ENCODE assay signal across 1 cellular context in the genomic region with DNA sequence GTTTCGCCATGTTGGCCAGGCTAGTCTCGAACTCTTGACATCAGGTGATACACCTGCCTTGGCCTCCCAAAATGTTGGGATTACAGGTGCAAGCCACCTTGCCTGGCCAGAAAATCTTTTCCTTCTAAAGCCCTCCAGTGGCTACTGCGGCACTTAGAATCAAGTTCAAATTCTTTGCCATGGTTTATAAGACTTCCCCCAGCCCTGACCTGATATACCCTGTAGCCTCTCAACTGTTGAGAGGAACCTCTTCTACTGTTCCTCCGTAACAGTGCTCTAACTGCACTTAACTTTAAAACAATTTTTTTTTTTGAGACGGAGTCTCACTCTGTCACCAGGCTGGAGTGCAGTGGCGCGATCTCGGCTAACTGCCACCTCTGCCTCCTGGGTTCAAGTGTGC.
TF ChIP-seq lines count a peak whose summit lies in the region.

No MANE protein-coding gene starts in this region.

TF ChIP-seq in GM12878, 131 proteins besides CTCF, POLR2A, EP300 and RAD21 (continued from another document):
- TF ChIP-seq, protein P1, sequence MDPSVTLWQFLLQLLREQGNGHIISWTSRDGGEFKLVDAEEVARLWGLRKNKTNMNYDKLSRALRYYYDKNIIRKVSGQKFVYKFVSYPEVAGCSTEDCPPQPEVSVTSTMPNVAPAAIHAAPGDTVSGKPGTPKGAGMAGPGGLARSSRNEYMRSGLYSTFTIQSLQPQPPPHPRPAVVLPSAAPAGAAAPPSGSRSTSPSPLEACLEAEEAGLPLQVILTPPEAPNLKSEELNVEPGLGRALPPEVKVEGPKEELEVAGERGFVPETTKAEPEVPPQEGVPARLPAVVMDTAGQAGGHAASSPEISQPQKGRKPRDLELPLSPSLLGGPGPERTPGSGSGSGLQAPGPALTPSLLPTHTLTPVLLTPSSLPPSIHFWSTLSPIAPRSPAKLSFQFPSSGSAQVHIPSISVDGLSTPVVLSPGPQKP (IDR thresholded peaks at IDR 0.05; ENCODE audit: low read depth, low read length) = no peak
- TF ChIP-seq, protein P2, sequence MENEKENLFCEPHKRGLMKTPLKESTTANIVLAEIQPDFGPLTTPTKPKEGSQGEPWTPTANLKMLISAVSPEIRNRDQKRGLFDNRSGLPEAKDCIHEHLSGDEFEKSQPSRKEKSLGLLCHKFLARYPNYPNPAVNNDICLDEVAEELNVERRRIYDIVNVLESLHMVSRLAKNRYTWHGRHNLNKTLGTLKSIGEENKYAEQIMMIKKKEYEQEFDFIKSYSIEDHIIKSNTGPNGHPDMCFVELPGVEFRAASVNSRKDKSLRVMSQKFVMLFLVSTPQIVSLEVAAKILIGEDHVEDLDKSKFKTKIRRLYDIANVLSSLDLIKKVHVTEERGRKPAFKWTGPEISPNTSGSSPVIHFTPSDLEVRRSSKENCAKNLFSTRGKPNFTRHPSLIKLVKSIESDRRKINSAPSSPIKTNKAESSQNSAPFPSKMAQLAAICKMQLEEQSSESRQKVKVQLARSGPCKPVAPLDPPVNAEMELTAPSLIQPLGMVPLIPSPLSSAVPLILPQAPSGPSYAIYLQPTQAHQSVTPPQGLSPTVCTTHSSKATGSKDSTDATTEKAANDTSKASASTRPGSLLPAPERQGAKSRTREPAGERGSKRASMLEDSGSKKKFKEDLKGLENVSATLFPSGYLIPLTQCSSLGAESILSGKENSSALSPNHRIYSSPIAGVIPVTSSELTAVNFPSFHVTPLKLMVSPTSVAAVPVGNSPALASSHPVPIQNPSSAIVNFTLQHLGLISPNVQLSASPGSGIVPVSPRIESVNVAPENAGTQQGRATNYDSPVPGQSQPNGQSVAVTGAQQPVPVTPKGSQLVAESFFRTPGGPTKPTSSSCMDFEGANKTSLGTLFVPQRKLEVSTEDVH (IDR thresholded peaks at IDR 0.05; ENCODE audit: low read depth, partially characterized antibody) = no peak
- TF ChIP-seq PAX8 (IDR thresholded peaks at IDR 0.05) = no peak
- no peak for TF ChIP-seq RB1 (IDR thresholded peaks at IDR 0.05; ENCODE audit: borderline replicate concordance)
- TF ChIP-seq ETV6 (conservative IDR thresholded peaks at IDR 0.05 in 1 of 2, IDR thresholded peaks at IDR 0.05 in 1 of 2; ENCODE audit: borderline replicate concordance in 1 of 2, low read depth in 1 of 2) = no peak
- TF ChIP-seq KLF5 (IDR thresholded peaks at IDR 0.05; ENCODE audit: partially characterized antibody) = no peak
- TF ChIP-seq RUNX3 (IDR thresholded peaks at IDR 0.05; ENCODE audit: low read length) = no peak
- no peak for TF ChIP-seq POU2F2 (IDR thresholded peaks at IDR 0.05; ENCODE audit: borderline replicate concordance, low read depth, low read length)
- no peak for TF ChIP-seq MTA3 (IDR thresholded peaks at IDR 0.05; ENCODE audit: borderline replicate concordance, low read length)
- TF ChIP-seq USF2 (IDR thresholded peaks at IDR 0.05; ENCODE audit: borderline replicate concordance, low read depth, low read length) = no peak
